8 cellular contexts compared by ENCODE assay signal in the genomic region with DNA sequence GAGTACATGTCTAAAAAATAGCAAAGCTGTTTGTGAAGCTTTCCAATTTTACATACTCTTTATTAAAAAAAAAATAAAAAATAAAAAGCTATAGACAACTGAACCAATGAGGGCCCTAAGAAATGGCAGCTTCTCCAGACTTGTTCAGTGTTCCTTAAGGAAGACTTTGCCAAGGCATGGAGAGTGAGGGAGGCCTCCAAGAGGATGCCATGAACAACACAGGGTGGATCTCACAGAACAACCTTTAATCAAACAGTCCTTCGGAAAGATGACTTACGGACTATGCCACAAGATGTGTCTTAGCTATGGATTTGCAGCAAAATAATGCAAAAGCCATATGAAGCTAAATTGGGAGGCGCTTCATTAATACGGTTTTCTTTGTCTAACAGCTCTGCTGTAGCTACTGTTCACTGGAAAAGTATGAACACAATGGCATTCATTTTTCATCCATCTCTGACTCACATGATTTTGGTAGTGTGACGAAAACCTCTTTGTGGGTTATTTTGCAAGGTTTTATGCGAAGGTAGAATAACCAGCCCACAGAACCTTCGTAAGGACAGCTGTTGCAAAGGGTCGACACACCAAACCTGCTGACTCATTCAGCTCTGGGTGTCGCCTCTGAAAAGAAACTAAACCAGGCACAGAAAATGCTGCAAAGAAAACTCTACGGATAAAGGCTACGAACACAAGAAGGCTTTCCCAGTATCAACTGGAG. TPM values are rescaled to one million over a fixed set of nuclear protein-coding genes. Genes with fewer than 3 reads are reported as not detected.
DNase-seq lines count a peak whose midpoint lies in the region; ATAC-seq, FAIRE-seq and TF ChIP-seq lines count a peak whose summit lies in the region.

No MANE protein-coding gene starts in this region.

- H3K9me3 Mint-ChIP-seq in T-helper 2 cell treated with Interferon-gamma antibody and Interleukin-4, amounts not matched to agents 5 μg/mL and 100 μg/mL, for 36 hours = no peaks in the 10 kb centered on the region

- intact Hi-C loops in posterior cingulate gyrus (cut with DNase I) = loop anchor here (10.0 kb wide), 1 partner anchor 93 kb away; no protein-coding TSS in a partner anchor

- no peak for TF ChIP-seq POLR2A in GM12892 (IDR thresholded peaks at IDR 0.05; ENCODE audit: low read depth, low read length)

- H3K36me3 Mint-ChIP-seq in T-helper 2 cell treated with Interferon-gamma antibody and Interleukin-4, amounts not matched to agents 5 μg/mL and 100 μg/mL, for 36 hours (ENCODE audit: low read depth) = no peaks in the 10 kb centered on the region

- H3K27ac Mint-ChIP-seq in T-helper 2 cell treated with Interferon-gamma antibody and Interleukin-4, amounts not matched to agents 5 μg/mL and 100 μg/mL, for 36 hours = no peak overlapping the region

- H3K27ac ChIP-seq in layer of hippocampus (ENCODE audit: low read depth, low read length) = peak overlapping the region; percentile 77

- no peaks in the 10 kb centered on the region for H3K27me3 ChIP-seq in layer of hippocampus (ENCODE audit: control insufficient read depth, insufficient read depth, low read length)

- peak; percentile 69 for FAIRE-seq in GM12892 (lab: Jason Lieb, UNC)

- peak overlapping the region; percentile 24 for H3K4me3 Mint-ChIP-seq in T-helper 2 cell treated with Interferon-gamma antibody and Interleukin-4, amounts not matched to agents 5 μg/mL and 100 μg/mL, for 36 hours

- peaks cover 3% of the 10 kb centered on the region for H3K4me1 Mint-ChIP-seq in T-helper 2 cell treated with Interferon-gamma antibody and Interleukin-4, amounts not matched to agents 5 μg/mL and 100 μg/mL, for 36 hours (ENCODE audit: low read depth)

- peak; percentile 87 for ATAC-seq in HG02870 (IDR thresholded peaks at IDR 0.05; ENCODE audit: unreplicated experiment)

- DNase-seq in GM12892 (ENCODE audit: insufficient read length) (no peak), NCI-H187 (lab: John Stamatoyannopoulos, UW) (no peak), posterior cingulate gyrus (no peak), NCI-H2196 (lab: John Stamatoyannopoulos, UW; ENCODE audit: unreplicated experiment) (no peak)
- no peak for DNase-seq in T-helper 2 cell treated with Interferon-gamma antibody and Interleukin-4, amounts not matched to agents 5 μg/mL and 100 μg/mL, for 36 hours (ENCODE audit: low spot score)
- DNase-seq in activated CD4-positive, alpha-beta T cell treated with anti-CD3 and anti-CD28 coated beads for 48 hours = no peak

- H3K27me3 Mint-ChIP-seq in T-helper 2 cell treated with Interferon-gamma antibody and Interleukin-4, amounts not matched to agents 5 μg/mL and 100 μg/mL, for 36 hours (ENCODE audit: low read depth) = peaks cover 5% of the 10 kb centered on the region

RNA-seq across cellular contexts. Expression of gene EFNB2, which starts 27.7 kb away (rescaled TPM):
- 0.23 TPM for polyA plus RNA-seq in GM12892 (2012; ENCODE audit: missing spikeins)
